In the genomic region with DNA sequence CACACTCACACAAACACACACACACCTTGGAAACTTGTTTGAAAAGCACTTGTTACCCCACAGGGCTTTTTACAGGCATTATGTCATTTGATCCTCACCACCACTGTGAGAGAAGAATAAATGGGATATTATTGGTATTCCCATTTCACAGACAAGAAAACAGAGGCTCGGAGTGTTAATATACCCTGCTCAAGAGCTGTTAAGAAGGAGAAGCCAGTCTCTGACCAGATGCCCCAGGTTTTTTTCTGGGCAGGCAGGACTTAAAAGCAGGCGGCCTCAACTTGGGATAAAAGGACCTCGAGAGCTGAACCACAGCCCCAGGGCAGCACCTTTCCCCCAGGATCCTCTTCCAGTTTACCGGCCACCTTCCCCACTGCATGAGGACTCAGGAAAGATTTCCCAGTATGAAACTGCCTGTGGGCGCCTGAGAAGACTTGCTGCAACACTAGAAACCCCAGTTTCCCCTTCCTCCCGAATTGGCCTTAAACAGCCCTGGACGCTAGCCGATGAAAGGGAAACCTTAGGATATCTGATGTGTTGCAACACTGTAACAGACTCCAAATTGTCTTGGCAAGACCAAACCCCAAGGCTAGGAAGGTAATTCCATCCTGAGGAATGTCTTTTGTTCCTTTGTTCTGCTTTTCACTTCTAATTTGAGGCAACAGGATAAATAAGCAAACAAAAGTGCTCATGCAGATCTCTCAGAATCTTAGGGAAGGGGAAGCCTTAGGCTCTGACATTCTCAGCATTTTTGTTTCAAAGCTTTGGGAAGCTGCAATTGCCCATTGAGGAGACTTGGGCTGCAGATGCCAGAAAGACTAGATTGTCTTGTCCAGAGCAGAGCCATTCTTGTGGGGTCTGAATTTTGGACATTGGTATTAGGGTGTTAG, we compare ENCODE assay signal across 25 cellular contexts.
A peak's percentile ranks its signal among the peaks of the same experiment; 100 is the strongest.
DNase-seq lines count a peak whose midpoint lies in the region; ATAC-seq, FAIRE-seq and TF ChIP-seq lines count a peak whose summit lies in the region.
"Had no signal": no experiment of that assay in that cellular context is flagged by ENCODE, and none has a peak within 500 bp of the region (broad histone marks: within the 10 kb centered on the region; RNA-seq: fewer than 3 reads in every experiment).

No MANE protein-coding gene starts in this region.

- FAIRE-seq in bronchial epithelial cell (lab: Jason Lieb, UNC), result no peak
- FAIRE-seq: frontal cortex, GM12891, small intestine had no signal

- DNase-seq in bronchial epithelial cell (ENCODE audit: low read depth) (peak; percentile 23), iPS DF 4.7 (ENCODE audit: extremely low read depth, low spot score) (peak; percentile 58), sciatic nerve (ENCODE audit: low spot score) (peak; percentile 45), DMS53 (lab: John Stamatoyannopoulos, UW) (no peak), NCI-H774 (lab: John Stamatoyannopoulos, UW) (no peak)
- DNase-seq: activated CD4-positive, CD25-positive, alpha-beta regulatory T cell treated with anti-CD3 and anti-CD28 coated beads, Interleukin-2, amount 50 U/mL, for 72 hours; activated CD8-positive, alpha-beta T cell treated with anti-CD3 and anti-CD28 coated beads for 36 hours; adrenal gland; CD4-positive, alpha-beta memory T cell; GM23248; kidney glomerular epithelial cell; NCI-H187 treated with DMSO at 0.1 percent for 48 hours; NCI-H345; nucleus accumbens; SHP77 treated with DMSO at 0.1 percent for 48 hours; small intestine; stimulated activated CD4-positive, alpha-beta T cell treated with anti-CD3 and anti-CD28 coated beads, Interleukin-2, amount 100 ng/mL, for 48 hours; stimulated activated naive CD4-positive, alpha-beta T cell treated with Interleukin-2 at 50 U/mL for 16 hours; thyroid gland had no signal

- H3K9ac ChIP-seq in HUES64 (ENCODE audit: low read depth, low read length), result peak overlapping the region; percentile 39; the same call in 1 of the 2 replicates
- H3K9ac ChIP-seq: GM23248 had no signal

- H3K27me3 ChIP-seq in HUES64 (ENCODE audit: insufficient read depth, low read length) (no peaks in the 10 kb centered on the region), bronchial epithelial cell (ENCODE audit: control insufficient read depth, insufficient read depth, low read length) (peaks cover 13% of the 10 kb centered on the region)
- H3K27me3 ChIP-seq: adrenal gland, thyroid gland had no signal

- 45% methylated on average over 8 of the region's 8 CpGs for WGBS in HUES64

- H3K36me3 ChIP-seq in HUES64 (ENCODE audit: insufficient read depth, low read length) (no peaks in the 10 kb centered on the region), bronchial epithelial cell (ENCODE audit: control insufficient read depth, insufficient read depth, low read length) (no peaks in the 10 kb centered on the region)
- H3K36me3 ChIP-seq: adrenal gland, thyroid gland had no signal

- H3K4me3 ChIP-seq in HUES64 (ENCODE audit: low read length) (no peak overlapping the region), bronchial epithelial cell (ENCODE audit: low read depth, low read length) (no peak overlapping the region)
- H3K4me3 ChIP-seq: adrenal gland, GM23248, hepatocyte, thyroid gland had no signal

- ATAC-seq in sciatic nerve (peak; percentile 76), HG02763 (IDR thresholded peaks at IDR 0.05; ENCODE audit: unreplicated experiment) (no peak)
- ATAC-seq: activated CD8-positive, alpha-beta T cell treated with anti-CD3 and anti-CD28 coated beads for 36 hours had no signal

- no peak for TF ChIP-seq CTCF in bronchial epithelial cell (IDR thresholded peaks at IDR 0.05; ENCODE audit: insufficient read depth, low read length, severe bottlenecking)

- peak overlapping the region; percentile 90 for H3K27ac ChIP-seq in HUES64 (ENCODE audit: low read depth, low read length)
- H3K27ac ChIP-seq: adrenal gland, epithelial cell of prostate, GM23248, hepatocyte, thyroid gland had no signal

- intact Hi-C loops in sciatic nerve (cut with DNase I), result no loop called here

- H3K9me3 ChIP-seq in HUES64 (ENCODE audit: insufficient read depth, low read depth, low read length), result no peaks in the 10 kb centered on the region
- H3K9me3 ChIP-seq: adrenal gland, thyroid gland had no signal

- peaks cover 24% of the 10 kb centered on the region for H3K4me1 ChIP-seq in HUES64 (ENCODE audit: insufficient read depth, low read length)
- H3K4me1 ChIP-seq: adrenal gland, thyroid gland had no signal

Comparison
In these comparisons a context has a peak if more than half of its experiments do, and no peak if none do; other contexts are left out.
1. DNase-seq: peak in bronchial epithelial cell (single experiment), iPS DF 4.7 (single experiment) and sciatic nerve (single experiment); none in DMS53 (single experiment) and NCI-H774 (single experiment).